Comparison of ENCODE assay signal across 27 cellular contexts in the genomic region with DNA sequence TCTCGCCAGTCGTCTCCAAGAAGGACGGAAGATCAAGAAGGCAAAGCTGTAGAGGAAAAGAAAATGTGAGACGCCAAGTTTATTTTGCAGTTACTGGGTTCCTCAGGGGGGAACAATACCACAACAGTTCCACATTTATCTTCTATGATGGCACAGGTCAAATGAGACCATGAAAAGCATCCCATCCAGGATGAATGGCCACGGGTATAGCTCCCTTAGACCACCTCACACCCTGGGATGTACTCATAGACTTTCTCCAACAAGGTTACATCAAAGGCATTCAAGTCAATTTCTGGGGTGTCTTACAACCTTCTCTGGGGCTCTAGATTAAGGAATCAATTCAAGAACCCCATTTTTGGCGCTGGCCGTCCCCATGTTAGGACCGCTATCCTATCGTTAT. TPM values are rescaled to one million over a fixed set of nuclear protein-coding genes. Genes with fewer than 3 reads are reported as not detected.
"Had no signal": no experiment of that assay in that cellular context is flagged by ENCODE, and none has a peak within 500 bp of the region (broad histone marks: within the 10 kb centered on the region; RNA-seq: fewer than 3 reads in every experiment).

No MANE protein-coding gene starts in this region.

- H3K4me1 ChIP-seq: transverse colon, upper lobe of right lung had no signal

- ATAC-seq: stimulated activated effector memory CD8-positive, alpha-beta T cell treated with anti-CD3 and anti-CD28 coated beads, Interleukin-12 subunit alpha, Interleukin-12 subunit beta, amount 100 ng/mL, for 72 hours; stimulated activated memory B cell treated with anti-CD40 and anti-IgM and Interleukin-4, amounts not matched to agents 10 μg/mL and 1 μg/mL and 100 μg/mL, for 72 hours; stimulated activated naive B cell treated with anti-CD40 and anti-IgM and Interleukin-4, amounts not matched to agents 10 μg/mL and 1 μg/mL and 100 μg/mL, for 72 hours; stimulated activated naive CD8-positive, alpha-beta T cell treated with anti-CD3 and anti-CD28 coated beads, Interleukin-15, amount 100 ng/mL, for 72 hours; stimulated activated naive CD8-positive, alpha-beta T cell treated with anti-CD3 and anti-CD28 coated beads, Interleukin-15, Interleukin-2, amounts not matched to agents 100 U/mL and 50 U/mL, for 24 hours; upper lobe of right lung had no signal

- H3K27ac ChIP-seq: stomach, suprapubic skin, testis, thoracic aorta, thyroid gland, tibial nerve, transverse colon, upper lobe of left lung, upper lobe of right lung, uterus, vagina had no signal

- DNase-seq: stimulated activated CD4-positive, alpha-beta T cell treated with anti-CD3 and anti-CD28 coated beads, Interleukin-2, amount 100 ng/mL, for 48 hours; stimulated activated CD4-positive, alpha-beta T cell treated with anti-CD3 and anti-CD28 coated beads, Interleukin-4, amount 100 ng/mL, for 1 hour; stimulated activated CD4-positive, alpha-beta T cell treated with anti-CD3 and anti-CD28 coated beads, Interleukin-4, amount 100 ng/mL, for 24 hours; stimulated activated CD4-positive, alpha-beta T cell treated with anti-CD3 and anti-CD28 coated beads, Interleukin-4, amount 100 ng/mL, for 4 hours; stimulated activated CD8-positive, alpha-beta memory T cell treated with anti-CD3 and anti-CD28 coated beads, Interleukin-4, amount 100 ng/mL, for 48 hours; stimulated activated naive B cell treated with anti-CD40 and anti-IgM and Interleukin-4, amounts not matched to agents 10 μg/mL and 1 μg/mL and 100 μg/mL, for 72 hours; stimulated activated naive CD4-positive, alpha-beta T cell; stimulated activated naive CD4-positive, alpha-beta T cell treated with Interleukin-2 at 50 U/mL for 16 hours; stimulated activated naive CD8-positive, alpha-beta T cell treated with anti-CD3 and anti-CD28 coated beads, Interleukin-15, amount 100 ng/mL, for 72 hours; stimulated activated naive CD8-positive, alpha-beta T cell treated with anti-CD3 and anti-CD28 coated beads, Interleukin-15, Interleukin-2, amounts not matched to agents 100 U/mL and 50 U/mL, for 24 hours; stomach; substantia nigra; testis; thyroid gland; tibial artery; transverse colon; trophoblast cell; upper lobe of left lung; upper lobe of right lung; uterus had no signal

- H3K36me3 ChIP-seq: suprapubic skin, thoracic aorta, thyroid gland, transverse colon, upper lobe of left lung, upper lobe of right lung, uterus, vagina had no signal

- H3K27me3 ChIP-seq: suprapubic skin, testis, thyroid gland, tibial artery, tibial nerve, transverse colon, upper lobe of left lung, upper lobe of right lung, uterus, vagina had no signal

- H3K4me3 ChIP-seq: stomach, suprapubic skin, testis, thoracic aorta, thyroid gland, tibial artery, tibial nerve, transverse colon, upper lobe of left lung, upper lobe of right lung, uterus, vagina had no signal

- FAIRE-seq: urothelium cell line had no signal

- H3K9me3 ChIP-seq: suprapubic skin, testis, thoracic aorta, thyroid gland, tibial artery, upper lobe of right lung, uterus, vagina had no signal

RNA-seq across cellular contexts. Expression of a gene that starts 4.5 kb away (rescaled TPM):
- total RNA-seq: tibial nerve, upper lobe of right lung had no signal
